ENCODE assay signal across 1 cellular context in genomic region chr6:123802697-123803455, GRCh38.
TF ChIP-seq lines count a peak whose summit lies in the region.

No MANE protein-coding gene starts in this region.

TF ChIP-seq in HepG2, 621 proteins besides CTCF, POLR2A, EP300 and RAD21 (continued from another document and continues in another):
- peak; percentile 22; the same call in 1 of the 2 replicates for TF ChIP-seq ZNF788 (CRISPR knock-in tag; IDR thresholded peaks at IDR 0.05; ENCODE audit: borderline replicate concordance)
- no peak for TF ChIP-seq TMF1 (CRISPR knock-in tag; IDR thresholded peaks at IDR 0.05; ENCODE audit: low read depth)
- TF ChIP-seq HMGXB4 (CRISPR knock-in tag; IDR thresholded peaks at IDR 0.05; ENCODE audit: borderline replicate concordance in 1 of 2, low read depth in 1 of 2), result peak; percentile 38 to 71; a peak in 1 of 4 replicates
- no peak for TF ChIP-seq ZNF652 (CRISPR knock-in tag; IDR thresholded peaks at IDR 0.05; ENCODE audit: borderline replicate concordance, low read depth)
- TF ChIP-seq RBM39 (IDR thresholded peaks at IDR 0.05; ENCODE audit: low read depth, low read length, poor library complexity, severe bottlenecking), result peak; percentile 51
- TF ChIP-seq SP140L (CRISPR knock-in tag; IDR thresholded peaks at IDR 0.05; ENCODE audit: borderline replicate concordance), result no peak
- TF ChIP-seq NR3C1 (CRISPR knock-in tag; IDR thresholded peaks at IDR 0.05), result no peak
- no peak for TF ChIP-seq TERF1 (CRISPR knock-in tag; IDR thresholded peaks at IDR 0.05)
- TF ChIP-seq ZNF557 (CRISPR knock-in tag; IDR thresholded peaks at IDR 0.05), result no peak
- no peak for TF ChIP-seq TIGD3 (CRISPR knock-in tag; IDR thresholded peaks at IDR 0.05; ENCODE audit: borderline replicate concordance)
- TF ChIP-seq ZBTB25 (CRISPR knock-in tag; IDR thresholded peaks at IDR 0.05), result peak; percentile 31; the same call in 1 of the 2 replicates
- no peak for TF ChIP-seq ZZZ3 (CRISPR knock-in tag; IDR thresholded peaks at IDR 0.05; ENCODE audit: borderline replicate concordance)
- TF ChIP-seq ZNF800 (CRISPR knock-in tag; IDR thresholded peaks at IDR 0.05), result peak; percentile 94
- no peak for TF ChIP-seq ZFP37 (CRISPR knock-in tag; IDR thresholded peaks at IDR 0.05; ENCODE audit: borderline replicate concordance)
- peak; percentile 60; the same call in 1 of the 2 replicates for TF ChIP-seq SMC3 (IDR thresholded peaks at IDR 0.05; ENCODE audit: low read length)
- TF ChIP-seq FUBP1 (CRISPR knock-in tag; IDR thresholded peaks at IDR 0.05; ENCODE audit: borderline replicate concordance), result no peak
- no peak for TF ChIP-seq ZNF761 (CRISPR knock-in tag; conservative IDR thresholded peaks at IDR 0.05)
- no peak for TF ChIP-seq POGZ (CRISPR knock-in tag; IDR thresholded peaks at IDR 0.05)
- peak; percentile 31; the same call in 1 of the 2 replicates for TF ChIP-seq ZNF687 (CRISPR knock-in tag; IDR thresholded peaks at IDR 0.05)
- TF ChIP-seq CCDC6 (CRISPR knock-in tag; IDR thresholded peaks at IDR 0.05), result no peak
- no peak for TF ChIP-seq TOPORS (CRISPR knock-in tag; IDR thresholded peaks at IDR 0.05)
- TF ChIP-seq RXRA (CRISPR knock-in tag; IDR thresholded peaks at IDR 0.05), result peak; percentile 21; the same call in 1 of the 2 replicates
- no peak for TF ChIP-seq HMG20A (CRISPR knock-in tag; IDR thresholded peaks at IDR 0.05; ENCODE audit: borderline replicate concordance)
- no peak for TF ChIP-seq ZBTB43 (CRISPR knock-in tag; conservative IDR thresholded peaks at IDR 0.05)
- 0 out of 2 replicates have a peak, but pooled peaks have one; percentile 34 for TF ChIP-seq ZNF580 (CRISPR knock-in tag; IDR thresholded peaks at IDR 0.05; ENCODE audit: borderline replicate concordance, low read depth)
- no peak for TF ChIP-seq KAT2B (IDR thresholded peaks at IDR 0.05; ENCODE audit: borderline replicate concordance, low read depth, low read length)
- TF ChIP-seq MXD4 (CRISPR knock-in tag; IDR thresholded peaks at IDR 0.05), result no peak
- TF ChIP-seq ATF2 (CRISPR knock-in tag; IDR thresholded peaks at IDR 0.05), result 0 out of 2 replicates have a peak, but pooled peaks have one; percentile 39
- TF ChIP-seq ZBTB49 (CRISPR knock-in tag; IDR thresholded peaks at IDR 0.05; ENCODE audit: borderline replicate concordance), result peak; percentile 41; the same call in 1 of the 2 replicates
- 0 out of 2 replicates have a peak, but pooled peaks have one; percentile 65 for TF ChIP-seq THAP7 (CRISPR knock-in tag; IDR thresholded peaks at IDR 0.05)
- TF ChIP-seq ATF6 (CRISPR knock-in tag; conservative IDR thresholded peaks at IDR 0.05), result no peak
